ENCODE assay signal across 12 cellular contexts in the genomic region with DNA sequence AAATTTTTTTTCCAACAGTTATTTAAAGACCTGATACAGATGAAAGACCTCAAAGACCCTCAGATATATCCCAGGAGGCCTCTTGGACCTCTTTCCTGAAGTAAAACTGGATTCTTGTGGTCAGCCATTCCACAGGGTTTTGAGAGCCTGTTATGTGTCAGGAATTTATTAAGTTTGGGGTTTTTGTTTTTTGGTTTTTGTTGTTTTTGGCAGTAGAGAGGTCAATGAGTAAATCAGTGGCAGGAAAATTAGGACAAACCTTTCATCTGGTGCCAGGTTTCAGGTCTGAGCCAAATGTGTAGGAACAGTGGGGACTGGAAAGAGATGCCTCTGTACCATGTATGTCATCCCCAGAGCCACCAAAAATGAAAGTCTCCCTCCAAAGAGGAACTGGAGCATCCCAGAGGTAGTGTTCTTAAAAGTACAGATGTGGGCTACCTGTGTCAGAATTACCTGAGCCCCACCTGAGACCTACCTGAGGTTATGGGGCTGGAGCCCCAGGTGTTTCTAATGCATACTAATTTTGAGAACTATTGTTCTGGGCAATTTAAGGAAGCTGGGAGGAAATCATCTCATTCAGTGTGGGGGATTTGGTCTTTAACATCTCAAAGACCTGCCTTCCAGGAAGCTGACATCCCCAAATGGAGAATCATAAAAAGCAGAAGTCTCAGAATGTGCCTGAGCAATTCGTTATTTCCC.
DNase-seq lines count a peak whose midpoint lies in the region; ATAC-seq and TF ChIP-seq lines count a peak whose summit lies in the region.
"Had no signal": no experiment of that assay in that cellular context is flagged by ENCODE, and none has a peak within 500 bp of the region (broad histone marks: within the 10 kb centered on the region; RNA-seq: fewer than 3 reads in every experiment).

No MANE protein-coding gene starts in this region.

- no peak for TF ChIP-seq POLR2A in suprapubic skin (IDR thresholded peaks at IDR 0.05)
- no peak for TF ChIP-seq POLR2A in body of pancreas (IDR thresholded peaks at IDR 0.05)

- H2BK120ac ChIP-seq in H9 (ENCODE audit: low read depth, low read length, poor library complexity, severe bottlenecking), result no peak overlapping the region

- no peak overlapping the region for H2BK20ac ChIP-seq in H9 (ENCODE audit: low read depth, low read length, poor library complexity, severe bottlenecking)

- H3K79me2 ChIP-seq in H9 (ENCODE audit: insufficient read depth, low read length), result no peaks in the 10 kb centered on the region
- no peaks in the 10 kb centered on the region for H3K79me2 ChIP-seq in hepatocyte

- H3K9me3 ChIP-seq in H9 (ENCODE audit: control insufficient read depth, low read depth, low read length) (no peaks in the 10 kb centered on the region), adipocyte (ENCODE audit: control insufficient read depth, low read length) (no peaks in the 10 kb centered on the region), right atrium auricular region (no peaks in the 10 kb centered on the region), suprapubic skin (no peaks in the 10 kb centered on the region), body of pancreas (no peaks in the 10 kb centered on the region), hepatocyte (ENCODE audit: low read depth) (no peaks in the 10 kb centered on the region)

- peak overlapping the region; percentile 73 for H4K8ac ChIP-seq in H9 (replicated peaks; ENCODE audit: insufficient read length, low read depth, low read length)

- peak overlapping the region in 2 of 3 experiments; percentile 71 to 93; a peak in 3 of 7 replicates for H3K27ac Mint-ChIP-seq in H9
- H3K27ac Mint-ChIP-seq: T-helper 1 cell treated with Interleukin-12 subunit alpha and Interleukin-12 subunit beta and Interleukin-4 antibody, amounts not matched to agents 30 μg/mL and 1 μg/mL, for 36 hours had no signal

- intact Hi-C loops in body of pancreas (cut with DNase I), result no loop called here

- H3K4me3 ChIP-seq in adipocyte (ENCODE audit: low read length) (no peak overlapping the region), right atrium auricular region (no peak overlapping the region), suprapubic skin (no peak overlapping the region), body of pancreas (no peak overlapping the region), hepatocyte (no peak overlapping the region)

- no peak overlapping the region for H4K91ac ChIP-seq in H9 (ENCODE audit: insufficient read length, low read depth, low read length)

- H2BK12ac ChIP-seq in H9 (ENCODE audit: insufficient read length, low read depth, low read length), result no peak overlapping the region

- no peak overlapping the region for H2AK5ac ChIP-seq in H9 (ENCODE audit: insufficient read length, low read length)

- peak overlapping the region in 1 of 2 experiments; percentile 15; a peak in 2 of 5 replicates for H3K4me3 Mint-ChIP-seq in H9
- H3K4me3 Mint-ChIP-seq: central memory CD8-positive, alpha-beta T cell; T-helper 1 cell treated with Interleukin-12 subunit alpha and Interleukin-12 subunit beta and Interleukin-4 antibody, amounts not matched to agents 30 μg/mL and 1 μg/mL, for 36 hours had no signal

- H4K5ac ChIP-seq in H9 (ENCODE audit: insufficient read length, low read depth, low read length), result no peak overlapping the region

- no peak overlapping the region for H3K23ac ChIP-seq in H9 (ENCODE audit: insufficient read length, low read depth, low read length)

- WGBS in H9 (ENCODE audit: extremely low coverage, insufficient read length, low lambda C conversion rate), result no CpG with 5 or more reads among the region's 1 CpG
- WGBS in suprapubic skin, result 55% methylated on average over 1 of the region's 1 CpG
- 54 to 58% methylated on average over 1 of the region's 1 CpG for WGBS in body of pancreas, 2 donors
- 56% methylated on average over 1 of the region's 1 CpG for WGBS in hepatocyte (ENCODE audit: low lambda C conversion rate, missing lambda C conversion rate)

- H3K4ac ChIP-seq in H9 (ENCODE audit: low read depth, low read length), result no peak overlapping the region

- no peak overlapping the region for H3T11ph ChIP-seq in H9 (ENCODE audit: low read length)

- H3K9ac ChIP-seq in H9 (ENCODE audit: extremely low read depth, insufficient read length, low read length) (no peak overlapping the region), adipocyte (ENCODE audit: low read length) (peak overlapping the region; percentile 35)

- H3K14ac ChIP-seq in H9 (ENCODE audit: insufficient read depth, low read length), result no peak overlapping the region

- no peak overlapping the region for H2AFZ ChIP-seq in H9 (ENCODE audit: low read length)
- no peak overlapping the region for H2AFZ ChIP-seq in hepatocyte

- no peak overlapping the region for H3K18ac ChIP-seq in H9 (ENCODE audit: insufficient read length, low read depth, low read length)

- no peaks in the 10 kb centered on the region for H3K27me3 Mint-ChIP-seq in H9 (ENCODE audit: low read depth)

- DNase-seq in H9 (no peak), adipocyte (ENCODE audit: low read depth) (peak; percentile 56), right atrium auricular region (ENCODE audit: low spot score) (no peak), suprapubic skin (ENCODE audit: low spot score in 2 of 2) (no peak), T-helper 9 cell (no peak), body of pancreas (no peak), hepatocyte (ENCODE audit: low spot score) (no peak)
- DNase-seq: DMS79, NCI-H748 treated with DMSO at 0.1 percent for 48 hours had no signal

- H3K9me3 Mint-ChIP-seq in H9, result peaks cover 0 to 6% of the 10 kb centered on the region in 2 experiments; a peak in 2 of 5 replicates
- H3K9me3 Mint-ChIP-seq: central memory CD8-positive, alpha-beta T cell; T-helper 1 cell treated with Interleukin-12 subunit alpha and Interleukin-12 subunit beta and Interleukin-4 antibody, amounts not matched to agents 30 μg/mL and 1 μg/mL, for 36 hours had no signal

- no peak overlapping the region for H2BK15ac ChIP-seq in H9 (ENCODE audit: low read depth, low read length)

- peaks cover 20% of the 10 kb centered on the region in 2 experiments for H3K4me1 Mint-ChIP-seq in H9
- H3K4me1 Mint-ChIP-seq: central memory CD8-positive, alpha-beta T cell had no signal

- ATAC-seq in body of pancreas (no peak), GM19467 (IDR thresholded peaks at IDR 0.05; ENCODE audit: unreplicated experiment) (no peak)

- H3K4me2 ChIP-seq in H9 (ENCODE audit: insufficient read depth, insufficient read length, low read length), result no peak overlapping the region
- no peak overlapping the region for H3K4me2 ChIP-seq in hepatocyte

- no peaks in the 10 kb centered on the region for H3K79me1 ChIP-seq in H9 (ENCODE audit: insufficient read depth, low read depth, low read length, poor library complexity, severe bottlenecking)

- H3K36me3 ChIP-seq in adipocyte (ENCODE audit: control insufficient read depth, insufficient read depth, low read length, severe bottlenecking) (no peaks in the 10 kb centered on the region), right atrium auricular region (no peaks in the 10 kb centered on the region), suprapubic skin (no peaks in the 10 kb centered on the region), body of pancreas (replicated peaks in 1 of 2; ENCODE audit: insufficient read depth in 1 of 2, low read depth in 2 of 2) (no peaks in the 10 kb centered on the region), hepatocyte (replicated peaks; ENCODE audit: insufficient read depth, low read depth) (no peaks in the 10 kb centered on the region)

- H3K27me3 ChIP-seq in H9 (ENCODE audit: insufficient read depth, low read length) (no peaks in the 10 kb centered on the region), adipocyte (replicated peaks; ENCODE audit: control insufficient read depth, insufficient read depth, low read length) (no peaks in the 10 kb centered on the region), right atrium auricular region (no peaks in the 10 kb centered on the region), suprapubic skin (no peaks in the 10 kb centered on the region), body of pancreas (no peaks in the 10 kb centered on the region), hepatocyte (no peaks in the 10 kb centered on the region)

- H4K20me1 ChIP-seq in H9 (ENCODE audit: control insufficient read depth, insufficient read depth, insufficient read length) (no peaks in the 10 kb centered on the region), hepatocyte (ENCODE audit: insufficient read depth, poor library complexity, severe bottlenecking) (no peaks in the 10 kb centered on the region)

- no peaks in the 10 kb centered on the region for H3K9me2 ChIP-seq in hepatocyte (replicated peaks; ENCODE audit: insufficient read depth)

- peaks cover 0 to 8% (median 4%) of the 10 kb centered on the region in 3 experiments; a peak in 2 of 7 replicates for H3K36me3 Mint-ChIP-seq in H9 (ENCODE audit: insufficient read depth in 1 of 3, low read depth in 3 of 3)

- no peak overlapping the region for H3K27ac ChIP-seq in H9 (ENCODE audit: insufficient read length, low read depth, low read length)
- peak overlapping the region; percentile 74 to 84 for H3K27ac ChIP-seq in right atrium auricular region
- peak overlapping the region; percentile 24 for H3K27ac ChIP-seq in suprapubic skin
- peak overlapping the region in 1 of 4 donors; percentile 19 for H3K27ac ChIP-seq in body of pancreas
- H3K27ac ChIP-seq in hepatocyte, result no peak overlapping the region

- TF ChIP-seq EP300 in suprapubic skin (IDR thresholded peaks at IDR 0.05), result no peak

- H3K4me1 ChIP-seq in H9 (ENCODE audit: insufficient read depth, low read length), result peaks cover 9% of the 10 kb centered on the region
- H3K4me1 ChIP-seq in adipocyte (ENCODE audit: control insufficient read depth, insufficient read depth, low read length), result peaks cover 28% of the 10 kb centered on the region
- H3K4me1 ChIP-seq in right atrium auricular region, result peaks cover 0 to 21% of the 10 kb centered on the region in 2 donors
- peaks cover 8% of the 10 kb centered on the region for H3K4me1 ChIP-seq in suprapubic skin
- no peaks in the 10 kb centered on the region for H3K4me1 ChIP-seq in body of pancreas
- H3K4me1 ChIP-seq in hepatocyte (ENCODE audit: insufficient read depth), result no peaks in the 10 kb centered on the region

- TF ChIP-seq CTCF in H9 (conservative IDR thresholded peaks at IDR 0.05) (no peak), right atrium auricular region (IDR thresholded peaks at IDR 0.05) (no peak), suprapubic skin (IDR thresholded peaks at IDR 0.05) (no peak), body of pancreas (IDR thresholded peaks at IDR 0.05) (no peak), hepatocyte (IDR thresholded peaks at IDR 0.05; ENCODE audit: poor library complexity) (no peak)

- H2BK5ac ChIP-seq in H9 (ENCODE audit: insufficient read length, low read length), result no peak overlapping the region

- H3K23me2 ChIP-seq in H9 (ENCODE audit: insufficient read length, low read depth, low read length, poor library complexity, severe bottlenecking), result no peaks in the 10 kb centered on the region

- H3K56ac ChIP-seq in H9 (ENCODE audit: insufficient read length, low read depth, low read length), result no peak overlapping the region

Comparison
In these comparisons a context has a peak if more than half of its experiments do, and no peak if none do; other contexts are left out.
1. H3K27ac ChIP-seq: peak in right atrium auricular region (2 of 2) and suprapubic skin (single experiment); none in H9 (single experiment) and hepatocyte (single experiment).